ENCODE assay signal across 8 cellular contexts in genomic region chr14:32201196-32201815, GRCh38. TPM values are rescaled to one million over a fixed set of nuclear protein-coding genes. Genes with fewer than 3 reads are reported as not detected.
DNase-seq lines count a peak whose midpoint lies in the region; ATAC-seq and TF ChIP-seq lines count a peak whose summit lies in the region.

No MANE protein-coding gene starts in this region.

- no peak overlapping the region for H2BK5ac ChIP-seq in trophoblast cell (ENCODE audit: low read depth, low read length, poor library complexity)

- H4K91ac ChIP-seq in trophoblast cell (ENCODE audit: low read depth, low read length), result no peak overlapping the region

- peaks cover 4% of the 10 kb centered on the region for H3K36me3 Mint-ChIP-seq in activated naive CD8-positive, alpha-beta T cell treated with anti-CD3 and anti-CD28 coated beads for 36 hours

- no peak overlapping the region for H4K8ac ChIP-seq in trophoblast cell (ENCODE audit: low read depth, low read length)

- H3K9me3 Mint-ChIP-seq in activated naive CD8-positive, alpha-beta T cell treated with anti-CD3 and anti-CD28 coated beads for 36 hours, result peaks cover 1% of the 10 kb centered on the region

- DNase-seq in DMS79 (lab: John Stamatoyannopoulos, UW) (peak; percentile 87), H4 (ENCODE audit: low spot score) (peak; percentile 64), LNCaP clone FGC (ENCODE audit: low read depth) (peak; percentile 69), SJSA1 (ENCODE audit: low read depth in 1 of 2, low spot score in 2 of 2) (peak; percentile 59 to 69), heart left ventricle (peak; percentile 84 to 92 (median 90)), trophoblast cell (peak; percentile 97 to 99), tibial nerve (ENCODE audit: low spot score in 2 of 2) (peak; percentile 60 to 63)
- peak; percentile 83 for DNase-seq in activated naive CD8-positive, alpha-beta T cell treated with anti-CD3 and anti-CD28 coated beads for 36 hours

- no peak overlapping the region for H2AK5ac ChIP-seq in trophoblast cell (ENCODE audit: low read length)

- H3K4ac ChIP-seq in trophoblast cell (ENCODE audit: low read depth, low read length), result no peak overlapping the region

- no peak overlapping the region for H2BK12ac ChIP-seq in trophoblast cell (ENCODE audit: low read length)

- peaks cover 4% of the 10 kb centered on the region for H3K27me3 Mint-ChIP-seq in activated naive CD8-positive, alpha-beta T cell treated with anti-CD3 and anti-CD28 coated beads for 36 hours

- H3K23ac ChIP-seq in trophoblast cell (ENCODE audit: low read length), result no peak overlapping the region

- no peak overlapping the region for H3K18ac ChIP-seq in trophoblast cell (ENCODE audit: low read length)

- H3K9ac ChIP-seq in trophoblast cell (ENCODE audit: low read length), result peak overlapping the region; percentile 81

- TF ChIP-seq POLR2A in heart left ventricle (IDR thresholded peaks at IDR 0.05), result peak in 1 of 2 donors; percentile 46
- no peak for TF ChIP-seq POLR2A in tibial nerve (IDR thresholded peaks at IDR 0.05)

- no peaks in the 10 kb centered on the region for H3K36me3 ChIP-seq in SJSA1
- H3K36me3 ChIP-seq in heart left ventricle, result no peaks in the 10 kb centered on the region
- H3K36me3 ChIP-seq in trophoblast cell (ENCODE audit: control insufficient read depth in 1 of 2, insufficient read depth in 2 of 2, low read length in 2 of 2), result no peaks in the 10 kb centered on the region
- H3K36me3 ChIP-seq in tibial nerve, result no peaks in the 10 kb centered on the region

- H2AFZ ChIP-seq in trophoblast cell (ENCODE audit: insufficient read depth, low read length, poor library complexity), result peak overlapping the region; percentile 68

- H3K4me1 ChIP-seq in SJSA1 (replicated peaks) (peaks cover 16% of the 10 kb centered on the region), heart left ventricle (peaks cover 0 to 39% (median 7%) of the 10 kb centered on the region in 12 donors), trophoblast cell (ENCODE audit: control insufficient read depth in 1 of 2, insufficient read depth in 2 of 2, low read length in 2 of 2) (no peaks in the 10 kb centered on the region), tibial nerve (peaks cover 0 to 18% (median 0%) of the 10 kb centered on the region in 4 donors)

- H3K9me3 ChIP-seq in SJSA1 (replicated peaks) (no peaks in the 10 kb centered on the region), heart left ventricle (no peaks in the 10 kb centered on the region), trophoblast cell (ENCODE audit: insufficient read depth, low read depth, low read length) (peaks cover 3% of the 10 kb centered on the region), tibial nerve (no peaks in the 10 kb centered on the region)

- H3K27ac Mint-ChIP-seq in activated naive CD8-positive, alpha-beta T cell treated with anti-CD3 and anti-CD28 coated beads for 36 hours, result peak overlapping the region; percentile 100

- WGBS in heart left ventricle, 4 donors, result 0% methylated on average over 24 to 46 of the region's 46 CpGs
- no CpG with 5 or more reads among the region's 46 CpGs for whole genome bisulfite sequencing in trophoblast cell (ENCODE audit: extremely low coverage, insufficient coverage, insufficient read length)
- 0 to 1% methylated on average over 22 to 36 of the region's 46 CpGs for WGBS in tibial nerve, 2 donors

- peak in 1 of 2 donors; percentile 46 for TF ChIP-seq EP300 in tibial nerve (IDR thresholded peaks at IDR 0.05)

- ATAC-seq in heart left ventricle, result peak; percentile 82 to 89 (median 86)

- H3K27ac ChIP-seq in SJSA1 (no peak overlapping the region), heart left ventricle (peak overlapping the region; percentile 75 to 95 (median 90)), trophoblast cell (ENCODE audit: low read depth, low read length) (no peak overlapping the region), tibial nerve (peak overlapping the region; percentile 74 to 93 (median 89))

- TF ChIP-seq CTCF in LNCaP clone FGC (IDR thresholded peaks at IDR 0.05; ENCODE audit: control insufficient read depth, extremely low read depth, insufficient read depth) (no peak), heart left ventricle (IDR thresholded peaks at IDR 0.05) (no peak), tibial nerve (IDR thresholded peaks at IDR 0.05) (no peak)

- peaks cover 4% of the 10 kb centered on the region for H3K79me1 ChIP-seq in trophoblast cell (ENCODE audit: low read length)

- H4K12ac ChIP-seq in trophoblast cell (ENCODE audit: low read depth, low read length), result no peak overlapping the region

- H3K4me3 Mint-ChIP-seq in activated naive CD8-positive, alpha-beta T cell treated with anti-CD3 and anti-CD28 coated beads for 36 hours, result peak overlapping the region; percentile 91

- H3K79me2 ChIP-seq in trophoblast cell (ENCODE audit: control insufficient read depth, insufficient read depth, low read length, poor library complexity), result no peaks in the 10 kb centered on the region

- peaks cover 49% of the 10 kb centered on the region for H3K4me1 Mint-ChIP-seq in activated naive CD8-positive, alpha-beta T cell treated with anti-CD3 and anti-CD28 coated beads for 36 hours

- intact Hi-C loops in heart left ventricle (cut with DNase I), result loop anchor here in 5 of 10 donors (2.0 to 5.0 kb wide), 4 partner anchors 51 to 274 kb away; partner anchors contain the start of gene ARHGAP5 (in 3 of the 5)

- H2BK120ac ChIP-seq in trophoblast cell (ENCODE audit: insufficient read depth, low read length, poor library complexity), result no peak overlapping the region

- H3K27me3 ChIP-seq in SJSA1 (replicated peaks) (no peaks in the 10 kb centered on the region), heart left ventricle (peaks cover 0 to 11% (median 0%) of the 10 kb centered on the region in 9 donors), trophoblast cell (ENCODE audit: insufficient read depth, low read length) (no peaks in the 10 kb centered on the region), tibial nerve (no peaks in the 10 kb centered on the region)

- H3K4me3 ChIP-seq in LNCaP clone FGC (ENCODE audit: low read depth, low read length) (peak overlapping the region; percentile 72), SJSA1 (peak overlapping the region; percentile 46), heart left ventricle (peak overlapping the region; percentile 37 to 81 (median 71)), trophoblast cell (ENCODE audit: low read depth, low read length) (peak overlapping the region; percentile 83), tibial nerve (peak overlapping the region; percentile 51 to 82 (median 64))

- peak overlapping the region; percentile 17 for H3K14ac ChIP-seq in trophoblast cell (ENCODE audit: low read length)

- H3K4me2 ChIP-seq in trophoblast cell (ENCODE audit: low read length), result peak overlapping the region; percentile 99

RNA-seq across cellular contexts. Expression of gene RNU6-7, which starts 0.5 kb away (rescaled TPM):
- not detected in 2 replicates for total RNA-seq in H4 (2014; rRNA removed; shearing (Covaris generic))
- not detected in 2 replicates for total RNA-seq in SJSA1 (2014; rRNA removed; shearing (Covaris generic))
- total RNA-seq in activated naive CD8-positive, alpha-beta T cell treated with anti-CD3 and anti-CD28 coated beads for 36 hours, result not detected
- total RNA-seq in heart left ventricle (not detected), tibial nerve (not detected)
- polyA plus RNA-seq in heart left ventricle, result not detected
- polyA plus RNA-seq in trophoblast cell (2013), result not detected in 2 replicates

RNA-seq across cellular contexts. Expression of gene RNU6-8, which starts 1.8 kb away (rescaled TPM):
- not detected in 2 replicates for total RNA-seq in H4 (2014; rRNA removed; shearing (Covaris generic))
- total RNA-seq in SJSA1 (2014; rRNA removed; shearing (Covaris generic)), result not detected in 2 replicates
- not detected for total RNA-seq in activated naive CD8-positive, alpha-beta T cell treated with anti-CD3 and anti-CD28 coated beads for 36 hours
- total RNA-seq in heart left ventricle (not detected), tibial nerve (not detected)
- polyA plus RNA-seq in heart left ventricle, result not detected
- polyA plus RNA-seq in trophoblast cell (2013), result not detected in 2 replicates

Comparison
In these comparisons a context has a peak if more than half of its experiments do, and no peak if none do; other contexts are left out.
1. H3K27ac ChIP-seq: peak in heart left ventricle (12 of 12) and tibial nerve (4 of 4); none in SJSA1 (single experiment) and trophoblast cell (single experiment).
2. Peak in every context shown above with its lines, with median percentiles within 50 percentile points of each other: DNase-seq and H3K4me3 ChIP-seq.